In the genomic region with DNA sequence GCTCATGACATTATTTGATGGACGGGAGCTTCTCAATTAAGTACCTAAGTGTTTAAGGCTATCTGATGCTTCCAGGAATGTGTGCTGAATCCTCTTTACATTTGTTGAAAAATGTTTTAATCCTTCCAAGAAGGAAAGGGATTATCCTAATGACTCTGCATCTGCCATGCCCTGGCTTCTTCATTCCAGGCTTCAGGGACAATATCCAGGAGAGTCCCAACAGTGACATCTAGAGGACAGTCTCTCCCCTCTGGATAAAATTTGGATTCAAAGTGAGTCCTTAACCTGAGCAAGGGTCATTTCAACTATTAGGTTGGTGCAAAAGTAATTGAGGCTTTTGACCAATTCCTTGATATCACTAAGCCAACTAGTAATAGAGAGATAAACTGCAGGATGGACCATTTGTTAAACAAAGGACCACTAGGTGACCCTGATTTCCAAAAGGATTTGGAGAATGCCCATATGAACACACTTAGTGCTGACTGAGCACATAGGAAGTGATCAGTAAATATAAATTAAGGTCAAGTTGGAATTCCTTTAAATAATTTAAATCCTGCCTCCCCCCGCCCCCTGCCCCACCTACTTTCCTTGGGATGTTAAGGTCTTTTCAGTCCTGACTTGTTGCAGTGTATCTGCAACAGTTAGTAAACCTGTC, we compare ENCODE assay signal across 8 cellular contexts. TPM values are rescaled to one million over a fixed set of nuclear protein-coding genes. Genes with fewer than 3 reads are reported as not detected.
DNase-seq lines count a peak whose midpoint lies in the region; ATAC-seq and TF ChIP-seq lines count a peak whose summit lies in the region.

No MANE protein-coding gene starts in this region.

- intact Hi-C loops in activated CD4-positive, alpha-beta T cell treated with anti-CD3 and anti-CD28 coated beads, Interleukin-2, amount 10 ng/mL, durations not matched to agents 24 days and 14 days (cut with micrococcal nuclease) = no loop called here

- H3K27me3 ChIP-seq in cardiac muscle cell (peaks cover 68% of the 10 kb centered on the region), smooth muscle cell (ENCODE audit: low read depth) (no peaks in the 10 kb centered on the region)

- H3K27ac ChIP-seq in cardiac muscle cell (no peak overlapping the region), smooth muscle cell (ENCODE audit: low read depth) (no peak overlapping the region)

- H3K36me3 Mint-ChIP-seq in activated CD4-positive, alpha-beta T cell treated with anti-CD3 and anti-CD28 coated beads, Interleukin-2, amount 10 ng/mL, durations not matched to agents 24 days and 14 days (ENCODE audit: low read depth) = peaks cover 93% of the 10 kb centered on the region

- H3K4me1 ChIP-seq in cardiac muscle cell (ENCODE audit: low read depth) (no peaks in the 10 kb centered on the region), smooth muscle cell (ENCODE audit: low read depth) (peaks cover 6% of the 10 kb centered on the region)

- peak; percentile 58 for DNase-seq in activated CD4-positive, alpha-beta T cell treated with anti-CD3 and anti-CD28 coated beads, Interleukin-2, amount 10 ng/mL, durations not matched to agents 24 days and 14 days
- DNase-seq in activated CD4-positive, alpha-beta T cell treated with anti-CD3 and anti-CD28 coated beads, Interleukin-2, amount 50 U/mL, for 4 hours = no peak
- DNase-seq in NCI-H146 (lab: John Stamatoyannopoulos, UW) (peak; percentile 54), cardiac muscle cell (ENCODE audit: low read depth in 1 of 2, low spot score in 1 of 2) (peak; percentile 59 to 60), smooth muscle cell (lab: John Stamatoyannopoulos, UW; ENCODE audit: unreplicated experiment) (no peak)

- H3K27me3 Mint-ChIP-seq in activated CD4-positive, alpha-beta T cell treated with anti-CD3 and anti-CD28 coated beads, Interleukin-2, amount 10 ng/mL, durations not matched to agents 24 days and 14 days = no peaks in the 10 kb centered on the region

- peak overlapping the region; percentile 94 for H3K27ac Mint-ChIP-seq in activated CD4-positive, alpha-beta T cell treated with anti-CD3 and anti-CD28 coated beads, Interleukin-2, amount 10 ng/mL, durations not matched to agents 24 days and 14 days

- H3K79me2 ChIP-seq in smooth muscle cell (ENCODE audit: low read depth) = no peaks in the 10 kb centered on the region

- H3K4me2 ChIP-seq in smooth muscle cell = no peak overlapping the region

- WGBS in smooth muscle cell (ENCODE audit: low lambda C conversion rate) = 34% methylated on average over 2 of the region's 2 CpGs

- H3K4me3 ChIP-seq in WI38 (ENCODE audit: low read depth, low read length) (no peak overlapping the region), cardiac muscle cell (no peak overlapping the region), smooth muscle cell (no peak overlapping the region)

- H3K9me3 ChIP-seq in cardiac muscle cell (ENCODE audit: low read depth) = no peaks in the 10 kb centered on the region
- no peaks in the 10 kb centered on the region for H3K9me3 ChIP-seq in smooth muscle cell (replicated peaks; ENCODE audit: low read depth)

- TF ChIP-seq CTCF in WI38 (IDR thresholded peaks at IDR 0.05; ENCODE audit: low read depth, low read length) (peak; percentile 68), cardiac muscle cell (IDR thresholded peaks at IDR 0.05; ENCODE audit: low read depth, low read length) (peak; percentile 78), smooth muscle cell (IDR thresholded peaks at IDR 0.05; ENCODE audit: borderline replicate concordance, insufficient read depth, poor library complexity, severe bottlenecking) (peak; percentile 73)

- H3K36me3 ChIP-seq in cardiac muscle cell = no peaks in the 10 kb centered on the region
- H3K36me3 ChIP-seq in smooth muscle cell (ENCODE audit: low read depth) = no peaks in the 10 kb centered on the region

- no peak overlapping the region for H2AFZ ChIP-seq in smooth muscle cell (ENCODE audit: low read depth)

- no peaks in the 10 kb centered on the region for H3F3A ChIP-seq in smooth muscle cell (ENCODE audit: low read depth)

- no peak for ATAC-seq in HG03354 (IDR thresholded peaks at IDR 0.05; ENCODE audit: poor library complexity, severe bottlenecking, unreplicated experiment)
- no peak for ATAC-seq in GM21423 (IDR thresholded peaks at IDR 0.05; ENCODE audit: unreplicated experiment)

- no peak overlapping the region for H3K4me3 Mint-ChIP-seq in activated CD4-positive, alpha-beta T cell treated with anti-CD3 and anti-CD28 coated beads, Interleukin-2, amount 10 ng/mL, durations not matched to agents 24 days and 14 days

- H3K4me1 Mint-ChIP-seq in activated CD4-positive, alpha-beta T cell treated with anti-CD3 and anti-CD28 coated beads, Interleukin-2, amount 10 ng/mL, durations not matched to agents 24 days and 14 days = peaks cover 93% of the 10 kb centered on the region

- H4K20me1 ChIP-seq in smooth muscle cell (ENCODE audit: low read depth) = no peaks in the 10 kb centered on the region

- H3K9ac ChIP-seq in smooth muscle cell (ENCODE audit: low read depth) = no peak overlapping the region

- no peaks in the 10 kb centered on the region for H3K9me3 Mint-ChIP-seq in activated CD4-positive, alpha-beta T cell treated with anti-CD3 and anti-CD28 coated beads, Interleukin-2, amount 10 ng/mL, durations not matched to agents 24 days and 14 days

RNA-seq across cellular contexts. Expression of a gene that starts 19.1 kb away (rescaled TPM):
- total RNA-seq in activated CD4-positive, alpha-beta T cell treated with anti-CD3 and anti-CD28 coated beads, Interleukin-2, amount 10 ng/mL, durations not matched to agents 24 days and 14 days = 148 and 150 TPM in 2 replicates
- total RNA-seq in cardiac muscle cell = not detected in 2 replicates
- polyA plus RNA-seq in cardiac muscle cell = not detected in 2 replicates
- total RNA-seq in smooth muscle cell = not detected in 2 replicates
- polyA plus RNA-seq in smooth muscle cell = not detected in 2 replicates

Comparison
In these comparisons a context has a peak if more than half of its experiments do, and no peak if none do; other contexts are left out.
1. DNase-seq: peak in activated CD4-positive, alpha-beta T cell treated with anti-CD3 and anti-CD28 coated beads, Interleukin-2, amount 10 ng/mL, durations not matched to agents 24 days and 14 days (single experiment), NCI-H146 (single experiment) and cardiac muscle cell (2 of 2); none in activated CD4-positive, alpha-beta T cell treated with anti-CD3 and anti-CD28 coated beads, Interleukin-2, amount 50 U/mL, for 4 hours (0 of 2) and smooth muscle cell (single experiment).
2. RNA of a gene that starts 19.1 kb away (total RNA-seq): 148 to 150 TPM in activated CD4-positive, alpha-beta T cell treated with anti-CD3 and anti-CD28 coated beads, Interleukin-2, amount 10 ng/mL, durations not matched to agents 24 days and 14 days; not detected in cardiac muscle cell and not detected in smooth muscle cell; every median in the first group is over 100 times any median in the second.
3. Peak in every context shown above with its lines, with median percentiles within 50 percentile points of each other: CTCF ChIP-seq.